ENCODE assay signal across 8 cellular contexts in genomic region chr9:122912671-122912963, GRCh38. TPM values are rescaled to one million over a fixed set of nuclear protein-coding genes. Genes with fewer than 3 reads are reported as not detected.
DNase-seq lines count a peak whose midpoint lies in the region; ATAC-seq and TF ChIP-seq lines count a peak whose summit lies in the region.

No MANE protein-coding gene starts in this region.

- H3K27me3 Mint-ChIP-seq in natural killer cell treated with Interleukin-12 subunit alpha and Interleukin-12 subunit beta and Interleukin-15 and Interleukin-18, amount 100 ng/mL, for 72 hours, result no peaks in the 10 kb centered on the region

- no peaks in the 10 kb centered on the region for H3F3A ChIP-seq in Loucy (ENCODE audit: low read depth)

- H3K36me3 ChIP-seq in BJ (ENCODE audit: control insufficient read depth, insufficient read depth, low read length) (peaks cover 8% of the 10 kb centered on the region), Loucy (ENCODE audit: insufficient read depth, low read length) (peaks cover 3% of the 10 kb centered on the region; the same call in 1 of the 2 replicates)

- H3K4me1 ChIP-seq in Loucy (ENCODE audit: insufficient read depth, low read length, poor library complexity, severe bottlenecking), result peaks cover 11% of the 10 kb centered on the region

- H4K20me1 ChIP-seq in Loucy (ENCODE audit: insufficient read depth, low read length, poor library complexity, severe bottlenecking), result peaks cover 2% of the 10 kb centered on the region

- H2AFZ ChIP-seq in Loucy (ENCODE audit: low read length), result peak overlapping the region; percentile 83

- H3K27ac Mint-ChIP-seq in natural killer cell treated with Interleukin-12 subunit alpha and Interleukin-12 subunit beta and Interleukin-15 and Interleukin-18, amount 100 ng/mL, for 72 hours, result peak overlapping the region; percentile 95 to 97

- H3K27ac ChIP-seq in dorsolateral prefrontal cortex, result peak overlapping the region in 53 of 59 donors; percentile 34 to 93 (median 78)

- H3K4me2 ChIP-seq in Loucy (ENCODE audit: low read depth, low read length, poor library complexity, severe bottlenecking), result peak overlapping the region; percentile 89

- POLR2A ChIA-PET in BJ (lab: Charles Lee), result interaction anchor here (0.6 to 1.2 kb wide), 2 partner anchors 16 to 19 kb away, joined by 3 to 5 read pairs; partner anchors contain the start of gene ZBTB26

- intact Hi-C loops in dorsolateral prefrontal cortex (cut with DNase I), result no loop called here

- DNase-seq in BJ (ENCODE audit: low read depth) (no peak), dorsolateral prefrontal cortex (no peak), kidney tubule cell (ENCODE audit: low spot score) (no peak), NCI-H1092 treated with DMSO at 0.1 percent for 48 hours (lab: John Stamatoyannopoulos, UW) (no peak), NCI-H1048 (lab: John Stamatoyannopoulos, UW) (no peak)
- DNase-seq in natural killer cell treated with Interleukin-12 subunit alpha and Interleukin-12 subunit beta and Interleukin-15 and Interleukin-18, amount 100 ng/mL, for 72 hours (ENCODE audit: low spot score), result no peak

- ATAC-seq in natural killer cell treated with Interleukin-12 subunit alpha and Interleukin-12 subunit beta and Interleukin-15 and Interleukin-18, amount 100 ng/mL, for 72 hours, result no peak
- ATAC-seq in GM21723 (IDR thresholded peaks at IDR 0.05; ENCODE audit: unreplicated experiment), result no peak

- H3K79me2 ChIP-seq in Loucy (ENCODE audit: insufficient read depth, low read length), result peaks cover 33% of the 10 kb centered on the region

- TF ChIP-seq CTCF in BJ (IDR thresholded peaks at IDR 0.05; ENCODE audit: insufficient read depth, low read depth, low read length) (no peak), Loucy (conservative IDR thresholded peaks at IDR 0.05; ENCODE audit: low read length) (no peak), dorsolateral prefrontal cortex (IDR thresholded peaks at IDR 0.05 in 54 of 56, conservative IDR thresholded peaks at IDR 0.05 in 2 of 56; ENCODE audit: low read depth in 1 of 56, partially characterized antibody in 56 of 56) (no peak)

- peak overlapping the region; percentile 85 for H3K9ac ChIP-seq in Loucy (ENCODE audit: low read depth, low read length, poor library complexity, severe bottlenecking)

- H3K27me3 ChIP-seq in BJ (ENCODE audit: control insufficient read depth, insufficient read depth, low read length) (no peaks in the 10 kb centered on the region), Loucy (ENCODE audit: insufficient read depth, low read length, poor library complexity, severe bottlenecking) (no peaks in the 10 kb centered on the region), dorsolateral prefrontal cortex (no peaks in the 10 kb centered on the region)

- H3K9me2 ChIP-seq in Loucy (replicated peaks; ENCODE audit: low read depth, low read length), result no peaks in the 10 kb centered on the region

- no peaks in the 10 kb centered on the region for H3K9me3 Mint-ChIP-seq in natural killer cell treated with Interleukin-12 subunit alpha and Interleukin-12 subunit beta and Interleukin-15 and Interleukin-18, amount 100 ng/mL, for 72 hours

- H3K36me3 Mint-ChIP-seq in natural killer cell treated with Interleukin-12 subunit alpha and Interleukin-12 subunit beta and Interleukin-15 and Interleukin-18, amount 100 ng/mL, for 72 hours, result peaks cover 23% of the 10 kb centered on the region

- H3K4me1 Mint-ChIP-seq in natural killer cell treated with Interleukin-12 subunit alpha and Interleukin-12 subunit beta and Interleukin-15 and Interleukin-18, amount 100 ng/mL, for 72 hours (ENCODE audit: low read depth in 2 of 2), result peaks cover 22 to 25% of the 10 kb centered on the region in 2 donors

- CTCF ChIA-PET in BJ (lab: Yijun Ruan, JAX), result interaction anchor here (1.4 to 1.6 kb wide), 2 partner anchors 10 kb away, joined by 3 read pairs; no protein-coding TSS in a partner anchor

- peak overlapping the region; percentile 97 for H3K4me3 ChIP-seq in BJ (ENCODE audit: low read depth, low read length)
- peak overlapping the region; percentile 82 for H3K4me3 ChIP-seq in Loucy (ENCODE audit: low read length, poor library complexity, severe bottlenecking)
- peak overlapping the region; percentile 61 to 100 (median 87) for H3K4me3 ChIP-seq in dorsolateral prefrontal cortex

- no peaks in the 10 kb centered on the region for H3K9me3 ChIP-seq in Loucy (ENCODE audit: insufficient read depth, low read depth, low read length)

- H3K4me3 Mint-ChIP-seq in natural killer cell treated with Interleukin-12 subunit alpha and Interleukin-12 subunit beta and Interleukin-15 and Interleukin-18, amount 100 ng/mL, for 72 hours, result peak overlapping the region; percentile 98

RNA-seq across cellular contexts. Expression of gene ZBTB6, which starts 0.5 kb away (rescaled TPM):
- 2.5 and 5.0 TPM in 2 replicates for polyA plus RNA-seq in BJ (2011; rRNA removed)
- polyA minus RNA-seq in BJ (2011; rRNA and poly(A)+ RNA removed), result 2.9 and 3.4 TPM in 2 replicates
- total RNA-seq in dorsolateral prefrontal cortex, result 10 to 100 TPM in 50 of 120 experiments, 1 to 10 TPM in 70; 6.5 to 13.7 (median 9.7) TPM
- total RNA-seq in natural killer cell treated with Interleukin-12 subunit alpha and Interleukin-12 subunit beta and Interleukin-15 and Interleukin-18, amount 100 ng/mL, for 72 hours, result 10 to 100 TPM in 1 of 2 donors, 1 to 10 TPM in 1; 7.0 to 13.3 TPM

RNA-seq across cellular contexts. Expression of gene RC3H2, which starts 7.5 kb away (rescaled TPM):
- 35.3 and 50.2 TPM in 2 replicates for polyA plus RNA-seq in BJ (2011; rRNA removed)
- 50.8 and 73.5 TPM in 2 replicates for polyA minus RNA-seq in BJ (2011; rRNA and poly(A)+ RNA removed)
- total RNA-seq in dorsolateral prefrontal cortex, result 10 to 100 TPM; 46.8 to 94.9 (median 69.0) TPM
- total RNA-seq in natural killer cell treated with Interleukin-12 subunit alpha and Interleukin-12 subunit beta and Interleukin-15 and Interleukin-18, amount 100 ng/mL, for 72 hours, result 10 to 100 TPM; 45.0 to 57.3 TPM

RNA-seq across cellular contexts. Expression of gene ZBTB26, which starts 18.7 kb away (rescaled TPM):
- polyA plus RNA-seq in BJ (2011; rRNA removed), result 4.4 and 8.0 TPM in 2 replicates
- 4.0 and 4.7 TPM in 2 replicates for polyA minus RNA-seq in BJ (2011; rRNA and poly(A)+ RNA removed)
- 10 to 100 TPM in 49 of 120 experiments, 1 to 10 TPM in 71; 6.7 to 15.0 (median 9.6) TPM for total RNA-seq in dorsolateral prefrontal cortex
- 1 to 10 TPM; 5.1 to 7.5 TPM for total RNA-seq in natural killer cell treated with Interleukin-12 subunit alpha and Interleukin-12 subunit beta and Interleukin-15 and Interleukin-18, amount 100 ng/mL, for 72 hours

RNA-seq across cellular contexts. Expression of gene RABGAP1, which starts 28.2 kb away (rescaled TPM):
- 30.8 and 37.0 TPM in 2 replicates for polyA plus RNA-seq in BJ (2011; rRNA removed)
- 31.0 and 39.8 TPM in 2 replicates for polyA minus RNA-seq in BJ (2011; rRNA and poly(A)+ RNA removed)
- total RNA-seq in dorsolateral prefrontal cortex, result 100 to 1,000 TPM; 110 to 188 (median 152) TPM
- 10 to 100 TPM; 27.6 to 31.2 TPM for total RNA-seq in natural killer cell treated with Interleukin-12 subunit alpha and Interleukin-12 subunit beta and Interleukin-15 and Interleukin-18, amount 100 ng/mL, for 72 hours
